32 cellular contexts compared by ENCODE assay signal in the genomic region with DNA sequence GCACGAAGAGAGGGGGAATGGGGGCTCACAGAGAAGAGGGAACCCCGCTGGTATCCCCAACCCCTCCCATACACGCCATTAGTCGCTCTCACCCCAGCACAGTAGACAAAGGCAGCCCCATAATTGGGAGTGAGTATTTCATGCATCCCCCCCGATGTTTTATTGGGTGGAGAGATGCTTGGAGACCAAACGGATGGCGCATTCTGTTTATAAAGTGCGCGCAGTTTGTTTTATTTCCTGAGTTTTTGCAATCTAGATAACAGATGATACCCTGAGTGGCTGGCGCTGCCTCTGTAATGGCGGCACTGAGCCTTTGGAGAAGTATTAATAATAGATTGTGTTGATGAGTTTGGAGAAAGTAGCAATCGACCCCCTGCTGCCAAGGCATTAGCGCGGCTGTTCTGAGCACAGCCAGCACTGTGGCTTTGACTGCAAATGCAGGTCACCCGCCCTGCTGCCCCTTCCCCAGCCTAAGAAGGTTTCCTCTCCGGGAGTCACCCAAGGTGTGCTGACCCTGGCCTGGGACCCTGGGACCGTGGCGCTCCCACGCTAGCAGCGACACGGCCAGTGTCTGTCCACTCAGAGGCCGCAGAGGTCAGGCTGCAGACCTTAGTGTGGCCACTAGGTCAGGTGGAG.
"Had no signal": no experiment of that assay in that cellular context is flagged by ENCODE, and none has a peak within 500 bp of the region (broad histone marks: within the 10 kb centered on the region; RNA-seq: fewer than 3 reads in every experiment).

No MANE protein-coding gene starts in this region.

- H3K27ac Mint-ChIP-seq: activated B cell treated with CpG ODN at 0.5 μM for 24 hours; activated CD8-positive, alpha-beta T cell treated with anti-CD3 and anti-CD28 coated beads for 36 hours; activated naive CD8-positive, alpha-beta T cell; activated T-helper 17 cell treated with anti-CD3 and anti-CD28 coated beads, Interleukin-2, amount 50 U/mL, for 72 hours; effector memory CD8-positive, alpha-beta T cell; T-helper 17 cell; T-helper 2 cell treated with Interferon-gamma antibody and Interleukin-4, amounts not matched to agents 5 μg/mL and 100 μg/mL, for 36 hours had no signal

- H3K36me3 ChIP-seq: brain microvascular endothelial cell, esophagus squamous epithelium, gastroesophageal sphincter, WERI-Rb-1 had no signal

- H3K4me3 ChIP-seq: esophagus squamous epithelium, gastroesophageal sphincter had no signal

- H3K9me3 ChIP-seq: esophagus squamous epithelium, gastroesophageal sphincter had no signal

- H3K27ac ChIP-seq: brain microvascular endothelial cell, epithelial cell of prostate, esophagus squamous epithelium, gastroesophageal sphincter, WERI-Rb-1 had no signal

- ATAC-seq: activated CD4-positive, CD25-positive, alpha-beta regulatory T cell treated with anti-CD3 and anti-CD28 coated beads, Interleukin-2, amount 50 U/mL, for 24 hours; activated CD8-positive, alpha-beta T cell treated with anti-CD3 and anti-CD28 coated beads for 36 hours; activated T-cell treated with anti-CD3 and anti-CD28 coated beads, Interleukin-2, amount 50 U/mL, for 4 hours; activated T-helper 17 cell treated with anti-CD3 and anti-CD28 coated beads, Interleukin-2, amount 50 U/mL, for 72 hours; effector memory CD8-positive, alpha-beta T cell; gastroesophageal sphincter; T-helper 17 cell had no signal

- H3K4me1 Mint-ChIP-seq: activated B cell treated with CpG ODN at 0.5 μM for 24 hours; activated T-helper 17 cell treated with anti-CD3 and anti-CD28 coated beads, Interleukin-2, amount 50 U/mL, for 72 hours had no signal

- H3K9me3 Mint-ChIP-seq: activated B cell treated with CpG ODN at 0.5 μM for 24 hours; activated CD8-positive, alpha-beta T cell treated with anti-CD3 and anti-CD28 coated beads for 36 hours; activated T-cell treated with anti-CD3 and anti-CD28 coated beads, Interleukin-2, amount 50 U/mL, for 4 hours; activated T-helper 17 cell treated with anti-CD3 and anti-CD28 coated beads, Interleukin-2, amount 50 U/mL, for 72 hours; effector memory CD8-positive, alpha-beta T cell; T-helper 2 cell treated with Interferon-gamma antibody and Interleukin-4, amounts not matched to agents 5 μg/mL and 100 μg/mL, for 36 hours had no signal

- H3K4me3 Mint-ChIP-seq: activated B cell treated with CpG ODN at 0.5 μM for 24 hours; activated CD8-positive, alpha-beta T cell treated with anti-CD3 and anti-CD28 coated beads for 36 hours; activated naive CD8-positive, alpha-beta T cell; activated T-cell treated with anti-CD3 and anti-CD28 coated beads, Interleukin-2, amount 50 U/mL, for 4 hours; activated T-helper 17 cell treated with anti-CD3 and anti-CD28 coated beads, Interleukin-2, amount 50 U/mL, for 72 hours; effector memory CD8-positive, alpha-beta T cell; T-helper 17 cell; T-helper 2 cell treated with Interferon-gamma antibody and Interleukin-4, amounts not matched to agents 5 μg/mL and 100 μg/mL, for 36 hours had no signal

- H3K36me3 Mint-ChIP-seq: activated naive CD8-positive, alpha-beta T cell had no signal

- DNase-seq: activated B cell treated with CpG ODN at 0.5 μM for 24 hours; activated CD4-positive, alpha-beta T cell treated with anti-CD3 and anti-CD28 coated beads for 48 hours; activated CD4-positive, alpha-beta T cell treated with anti-CD3 and anti-CD28 coated beads, Interleukin-2, amount 50 U/mL, for 1 hour; activated CD4-positive, alpha-beta T cell treated with anti-CD3 and anti-CD28 coated beads, Interleukin-2, amount 50 U/mL, for 48 hours; activated CD8-positive, alpha-beta memory T cell treated with anti-CD3 and anti-CD28 coated beads for 24 hours; activated CD8-positive, alpha-beta T cell treated with anti-CD3 and anti-CD28 coated beads for 36 hours; activated effector memory CD4-positive, alpha-beta T cell treated with Interleukin-2 at 50 U/mL for 16 hours; activated gamma-delta T cell treated with Interleukin-2 at 50 U/mL for 16 hours; activated naive CD4-positive, alpha-beta T cell treated with anti-CD3 and anti-CD28 coated beads, Interleukin-2, amount 50 U/mL, for 16 hours; activated naive CD4-positive, alpha-beta T cell treated with Interleukin-2 at 50 U/mL for 16 hours; activated T-cell treated with anti-CD3 and anti-CD28 coated beads, Interleukin-2, amount 50 U/mL, for 4 hours; amniotic stem cell; anterior cingulate cortex; brain microvascular endothelial cell; caudate nucleus; cortex of kidney; dermis blood vessel endothelial cell; effector CD4-positive, alpha-beta T cell; effector memory CD8-positive, alpha-beta T cell; esophagus squamous epithelium; foreskin melanocyte; head of caudate nucleus; T-helper 1 cell; T-helper 17 cell; T1000; WERI-Rb-1 had no signal
